ENCODE assay signal across 1 cellular context in genomic region chr13:33543631-33544030, GRCh38.
TF ChIP-seq lines count a peak whose summit lies in the region.

No MANE protein-coding gene starts in this region.

TF ChIP-seq in GM23338, 12 proteins besides CTCF, POLR2A, EP300 and RAD21 (continued from another document):
- TF ChIP-seq REST (IDR thresholded peaks at IDR 0.05; ENCODE audit: unreplicated experiment) (no peak), JUNB (IDR thresholded peaks at IDR 0.05; ENCODE audit: unreplicated experiment) (no peak), NANOG (IDR thresholded peaks at IDR 0.05; ENCODE audit: borderline replicate concordance) (no peak), CREB1 (CRISPR knock-in tag; IDR thresholded peaks at IDR 0.05; ENCODE audit: low read depth) (no peak)
